Comparison of ENCODE assay signal across 1 cellular context in the genomic region with DNA sequence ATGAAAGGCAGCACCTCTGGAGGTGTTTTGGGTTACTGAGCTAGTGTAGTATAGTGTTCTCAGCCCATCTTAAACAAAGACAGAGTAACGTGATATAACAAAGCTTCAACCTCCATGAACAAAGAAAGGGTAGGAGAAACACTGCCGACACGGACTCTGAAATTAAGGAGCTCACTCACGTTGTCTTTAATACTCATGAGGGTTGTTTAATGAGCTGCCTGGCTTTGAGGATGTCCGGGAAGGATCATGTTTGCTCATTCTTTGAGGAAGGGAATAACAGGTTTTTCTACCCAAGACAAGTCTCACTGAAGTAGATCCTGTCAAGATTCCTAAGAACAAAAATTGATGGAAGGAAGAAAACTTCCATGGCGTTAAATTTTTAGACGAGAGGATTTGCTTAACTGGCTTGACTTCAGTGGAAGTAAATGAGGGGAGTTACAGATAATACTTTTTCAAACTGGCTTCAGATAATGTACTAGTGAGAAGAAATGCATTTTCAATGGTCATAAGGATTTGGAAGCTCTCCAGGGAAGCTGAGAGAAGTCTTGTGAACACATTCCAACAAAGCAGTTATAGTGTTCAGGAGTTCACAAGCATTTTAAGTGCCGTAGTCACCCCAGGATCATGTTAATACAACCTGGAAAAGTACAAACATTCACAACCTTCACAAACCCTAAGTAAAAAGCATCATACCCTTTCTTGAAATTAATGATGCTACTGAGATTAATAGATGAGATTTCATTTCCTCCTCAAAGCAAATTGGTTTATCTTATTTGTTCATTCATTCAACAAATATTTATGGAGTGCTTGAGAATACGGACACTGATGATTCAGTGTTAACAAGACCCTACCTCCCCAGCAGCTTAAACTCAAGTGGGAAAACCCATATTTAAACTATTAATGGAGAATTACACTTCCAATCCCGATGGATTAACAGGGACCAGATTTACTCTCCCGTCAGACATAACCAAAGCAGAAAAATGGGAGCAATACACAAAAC.
TF ChIP-seq lines count a peak whose summit lies in the region.

No MANE protein-coding gene starts in this region.

TF ChIP-seq in WTC11, 78 proteins besides CTCF, POLR2A, EP300 and RAD21 (continued from another document):
- TF ChIP-seq, protein P1, sequence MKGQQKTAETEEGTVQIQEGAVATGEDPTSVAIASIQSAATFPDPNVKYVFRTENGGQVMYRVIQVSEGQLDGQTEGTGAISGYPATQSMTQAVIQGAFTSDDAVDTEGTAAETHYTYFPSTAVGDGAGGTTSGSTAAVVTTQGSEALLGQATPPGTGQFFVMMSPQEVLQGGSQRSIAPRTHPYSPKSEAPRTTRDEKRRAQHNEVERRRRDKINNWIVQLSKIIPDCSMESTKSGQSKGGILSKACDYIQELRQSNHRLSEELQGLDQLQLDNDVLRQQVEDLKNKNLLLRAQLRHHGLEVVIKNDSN (CRISPR knock-in tag; IDR thresholded peaks at IDR 0.05): no peak
- TF ChIP-seq GRHL2 (CRISPR knock-in tag; IDR thresholded peaks at IDR 0.05; ENCODE audit: insufficient replicate concordance, severe bottlenecking): no peak
- TF ChIP-seq, protein P2, sequence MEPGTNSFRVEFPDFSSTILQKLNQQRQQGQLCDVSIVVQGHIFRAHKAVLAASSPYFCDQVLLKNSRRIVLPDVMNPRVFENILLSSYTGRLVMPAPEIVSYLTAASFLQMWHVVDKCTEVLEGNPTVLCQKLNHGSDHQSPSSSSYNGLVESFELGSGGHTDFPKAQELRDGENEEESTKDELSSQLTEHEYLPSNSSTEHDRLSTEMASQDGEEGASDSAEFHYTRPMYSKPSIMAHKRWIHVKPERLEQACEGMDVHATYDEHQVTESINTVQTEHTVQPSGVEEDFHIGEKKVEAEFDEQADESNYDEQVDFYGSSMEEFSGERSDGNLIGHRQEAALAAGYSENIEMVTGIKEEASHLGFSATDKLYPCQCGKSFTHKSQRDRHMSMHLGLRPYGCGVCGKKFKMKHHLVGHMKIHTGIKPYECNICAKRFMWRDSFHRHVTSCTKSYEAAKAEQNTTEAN (CRISPR knock-in tag; IDR thresholded peaks at IDR 0.05): no peak
- TF ChIP-seq, protein P3, sequence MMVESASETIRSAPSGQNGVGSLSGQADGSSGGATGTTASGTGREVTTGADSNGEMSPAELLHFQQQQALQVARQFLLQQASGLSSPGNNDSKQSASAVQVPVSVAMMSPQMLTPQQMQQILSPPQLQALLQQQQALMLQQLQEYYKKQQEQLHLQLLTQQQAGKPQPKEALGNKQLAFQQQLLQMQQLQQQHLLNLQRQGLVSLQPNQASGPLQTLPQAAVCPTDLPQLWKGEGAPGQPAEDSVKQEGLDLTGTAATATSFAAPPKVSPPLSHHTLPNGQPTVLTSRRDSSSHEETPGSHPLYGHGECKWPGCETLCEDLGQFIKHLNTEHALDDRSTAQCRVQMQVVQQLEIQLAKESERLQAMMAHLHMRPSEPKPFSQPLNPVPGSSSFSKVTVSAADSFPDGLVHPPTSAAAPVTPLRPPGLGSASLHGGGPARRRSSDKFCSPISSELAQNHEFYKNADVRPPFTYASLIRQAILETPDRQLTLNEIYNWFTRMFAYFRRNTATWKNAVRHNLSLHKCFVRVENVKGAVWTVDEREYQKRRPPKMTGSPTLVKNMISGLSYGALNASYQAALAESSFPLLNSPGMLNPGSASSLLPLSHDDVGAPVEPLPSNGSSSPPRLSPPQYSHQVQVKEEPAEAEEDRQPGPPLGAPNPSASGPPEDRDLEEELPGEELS (CRISPR knock-in tag; IDR thresholded peaks at IDR 0.05): no peak
- no peak for TF ChIP-seq RELA (CRISPR knock-in tag; IDR thresholded peaks at IDR 0.05; ENCODE audit: borderline replicate concordance)
- no peak for TF ChIP-seq TCF7 (CRISPR knock-in tag; IDR thresholded peaks at IDR 0.05; ENCODE audit: low read depth)
- TF ChIP-seq, protein P4, sequence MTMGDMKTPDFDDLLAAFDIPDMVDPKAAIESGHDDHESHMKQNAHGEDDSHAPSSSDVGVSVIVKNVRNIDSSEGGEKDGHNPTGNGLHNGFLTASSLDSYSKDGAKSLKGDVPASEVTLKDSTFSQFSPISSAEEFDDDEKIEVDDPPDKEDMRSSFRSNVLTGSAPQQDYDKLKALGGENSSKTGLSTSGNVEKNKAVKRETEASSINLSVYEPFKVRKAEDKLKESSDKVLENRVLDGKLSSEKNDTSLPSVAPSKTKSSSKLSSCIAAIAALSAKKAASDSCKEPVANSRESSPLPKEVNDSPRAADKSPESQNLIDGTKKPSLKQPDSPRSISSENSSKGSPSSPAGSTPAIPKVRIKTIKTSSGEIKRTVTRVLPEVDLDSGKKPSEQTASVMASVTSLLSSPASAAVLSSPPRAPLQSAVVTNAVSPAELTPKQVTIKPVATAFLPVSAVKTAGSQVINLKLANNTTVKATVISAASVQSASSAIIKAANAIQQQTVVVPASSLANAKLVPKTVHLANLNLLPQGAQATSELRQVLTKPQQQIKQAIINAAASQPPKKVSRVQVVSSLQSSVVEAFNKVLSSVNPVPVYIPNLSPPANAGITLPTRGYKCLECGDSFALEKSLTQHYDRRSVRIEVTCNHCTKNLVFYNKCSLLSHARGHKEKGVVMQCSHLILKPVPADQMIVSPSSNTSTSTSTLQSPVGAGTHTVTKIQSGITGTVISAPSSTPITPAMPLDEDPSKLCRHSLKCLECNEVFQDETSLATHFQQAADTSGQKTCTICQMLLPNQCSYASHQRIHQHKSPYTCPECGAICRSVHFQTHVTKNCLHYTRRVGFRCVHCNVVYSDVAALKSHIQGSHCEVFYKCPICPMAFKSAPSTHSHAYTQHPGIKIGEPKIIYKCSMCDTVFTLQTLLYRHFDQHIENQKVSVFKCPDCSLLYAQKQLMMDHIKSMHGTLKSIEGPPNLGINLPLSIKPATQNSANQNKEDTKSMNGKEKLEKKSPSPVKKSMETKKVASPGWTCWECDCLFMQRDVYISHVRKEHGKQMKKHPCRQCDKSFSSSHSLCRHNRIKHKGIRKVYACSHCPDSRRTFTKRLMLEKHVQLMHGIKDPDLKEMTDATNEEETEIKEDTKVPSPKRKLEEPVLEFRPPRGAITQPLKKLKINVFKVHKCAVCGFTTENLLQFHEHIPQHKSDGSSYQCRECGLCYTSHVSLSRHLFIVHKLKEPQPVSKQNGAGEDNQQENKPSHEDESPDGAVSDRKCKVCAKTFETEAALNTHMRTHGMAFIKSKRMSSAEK (CRISPR knock-in tag; IDR thresholded peaks at IDR 0.05; ENCODE audit: borderline replicate concordance): no peak
- TF ChIP-seq, protein P5, sequence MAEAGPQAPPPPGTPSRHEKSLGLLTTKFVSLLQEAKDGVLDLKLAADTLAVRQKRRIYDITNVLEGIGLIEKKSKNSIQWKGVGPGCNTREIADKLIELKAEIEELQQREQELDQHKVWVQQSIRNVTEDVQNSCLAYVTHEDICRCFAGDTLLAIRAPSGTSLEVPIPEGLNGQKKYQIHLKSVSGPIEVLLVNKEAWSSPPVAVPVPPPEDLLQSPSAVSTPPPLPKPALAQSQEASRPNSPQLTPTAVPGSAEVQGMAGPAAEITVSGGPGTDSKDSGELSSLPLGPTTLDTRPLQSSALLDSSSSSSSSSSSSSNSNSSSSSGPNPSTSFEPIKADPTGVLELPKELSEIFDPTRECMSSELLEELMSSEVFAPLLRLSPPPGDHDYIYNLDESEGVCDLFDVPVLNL (CRISPR knock-in tag; IDR thresholded peaks at IDR 0.05; ENCODE audit: borderline replicate concordance, low read depth): no peak
- no peak for TF ChIP-seq ZNF671 (CRISPR knock-in tag; IDR thresholded peaks at IDR 0.05)
- TF ChIP-seq PRRX2 (CRISPR knock-in tag; IDR thresholded peaks at IDR 0.05): no peak
- no peak for TF ChIP-seq ESRRA (CRISPR knock-in tag; IDR thresholded peaks at IDR 0.05; ENCODE audit: borderline replicate concordance)
- TF ChIP-seq CREB1 (CRISPR knock-in tag; IDR thresholded peaks at IDR 0.05): no peak
- TF ChIP-seq, protein P6, sequence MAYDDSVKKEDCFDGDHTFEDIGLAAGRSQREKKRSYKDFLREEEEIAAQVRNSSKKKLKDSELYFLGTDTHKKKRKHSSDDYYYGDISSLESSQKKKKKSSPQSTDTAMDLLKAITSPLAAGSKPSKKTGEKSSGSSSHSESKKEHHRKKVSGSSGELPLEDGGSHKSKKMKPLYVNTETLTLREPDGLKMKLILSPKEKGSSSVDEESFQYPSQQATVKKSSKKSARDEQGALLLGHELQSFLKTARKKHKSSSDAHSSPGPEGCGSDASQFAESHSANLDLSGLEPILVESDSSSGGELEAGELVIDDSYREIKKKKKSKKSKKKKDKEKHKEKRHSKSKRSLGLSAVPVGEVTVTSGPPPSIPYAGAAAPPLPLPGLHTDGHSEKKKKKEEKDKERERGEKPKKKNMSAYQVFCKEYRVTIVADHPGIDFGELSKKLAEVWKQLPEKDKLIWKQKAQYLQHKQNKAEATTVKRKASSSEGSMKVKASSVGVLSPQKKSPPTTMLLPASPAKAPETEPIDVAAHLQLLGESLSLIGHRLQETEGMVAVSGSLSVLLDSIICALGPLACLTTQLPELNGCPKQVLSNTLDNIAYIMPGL (CRISPR knock-in tag; IDR thresholded peaks at IDR 0.05): no peak
- no peak for TF ChIP-seq MYBL2 (CRISPR knock-in tag; IDR thresholded peaks at IDR 0.05)
